ENCODE assay signal across 15 cellular contexts in the genomic region with DNA sequence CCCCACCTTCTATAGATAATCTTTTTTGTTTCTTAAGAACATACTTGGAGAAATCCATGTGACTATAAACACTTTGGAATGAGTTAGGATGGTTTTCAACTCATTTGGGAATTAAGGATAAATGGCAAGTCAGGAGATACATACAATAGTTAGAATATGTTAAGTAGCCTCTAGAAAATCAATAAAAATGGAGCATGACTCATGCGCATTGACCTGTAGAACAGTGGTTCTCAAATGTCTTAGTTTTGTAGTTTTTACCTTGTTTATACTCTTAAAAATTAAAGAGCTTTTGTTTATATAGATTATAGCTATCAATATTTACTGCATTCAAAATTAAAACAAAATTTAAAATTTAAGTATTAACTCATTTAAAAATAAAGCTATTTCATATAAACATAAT. TPM values are rescaled to one million over a fixed set of nuclear protein-coding genes. Genes with fewer than 3 reads are reported as not detected.
DNase-seq lines count a peak whose midpoint lies in the region; FAIRE-seq and TF ChIP-seq lines count a peak whose summit lies in the region.
"Had no signal": no experiment of that assay in that cellular context is flagged by ENCODE, and none has a peak within 500 bp of the region (broad histone marks: within the 10 kb centered on the region; RNA-seq: fewer than 3 reads in every experiment).

No MANE protein-coding gene starts in this region.

- H3K27ac Mint-ChIP-seq in endodermal cell: peak overlapping the region; percentile 26
- no peak overlapping the region for H3K27ac Mint-ChIP-seq in activated naive CD8-positive, alpha-beta T cell treated with anti-CD3 and anti-CD28 coated beads for 36 hours
- H3K27ac Mint-ChIP-seq: B cell; CD4-positive, alpha-beta memory T cell had no signal

- TF ChIP-seq CTCF in endodermal cell (conservative IDR thresholded peaks at IDR 0.05): no peak
- TF ChIP-seq CTCF in osteoblast (IDR thresholded peaks at IDR 0.05; ENCODE audit: extremely low read depth, low read depth, low read length): no peak

- H3K4me1 ChIP-seq in endodermal cell (ENCODE audit: control insufficient read depth, insufficient read depth, low read length) (no peaks in the 10 kb centered on the region), osteoblast (ENCODE audit: insufficient read depth, low read length) (peaks cover 7% of the 10 kb centered on the region)

- H3K36me3 ChIP-seq in endodermal cell (ENCODE audit: control insufficient read depth, insufficient read depth, low read length): peaks cover 64% of the 10 kb centered on the region
- no peaks in the 10 kb centered on the region for H3K36me3 ChIP-seq in osteoblast (ENCODE audit: insufficient read depth, low read length)

- H3K9me3 Mint-ChIP-seq in endodermal cell: peaks cover 42% of the 10 kb centered on the region
- H3K9me3 Mint-ChIP-seq in activated naive CD8-positive, alpha-beta T cell treated with anti-CD3 and anti-CD28 coated beads for 36 hours: peaks cover 10% of the 10 kb centered on the region

- H4K20me1 ChIP-seq in osteoblast (ENCODE audit: insufficient read depth, low read length): no peaks in the 10 kb centered on the region

- H3K27me3 ChIP-seq in endodermal cell (ENCODE audit: control insufficient read depth, insufficient read depth, low read length, poor library complexity, severe bottlenecking) (no peaks in the 10 kb centered on the region), osteoblast (ENCODE audit: insufficient read depth, low read length) (no peaks in the 10 kb centered on the region)

- no peak overlapping the region for H3K4me2 ChIP-seq in osteoblast (ENCODE audit: insufficient read depth, low read length)

- peaks cover 11% of the 10 kb centered on the region for H3K4me1 Mint-ChIP-seq in endodermal cell
- H3K4me1 Mint-ChIP-seq in activated naive CD8-positive, alpha-beta T cell treated with anti-CD3 and anti-CD28 coated beads for 36 hours: peaks cover 8% of the 10 kb centered on the region

- H3K27ac ChIP-seq in endodermal cell (ENCODE audit: low read depth, low read length): no peak overlapping the region
- H3K27ac ChIP-seq in osteoblast (ENCODE audit: low read depth, low read length): peak overlapping the region; percentile 49

- H3K4me3 ChIP-seq in endodermal cell (ENCODE audit: low read length): no peak overlapping the region
- no peak overlapping the region for H3K4me3 ChIP-seq in osteoblast (ENCODE audit: insufficient read depth, low read length)

- H3K36me3 Mint-ChIP-seq in endodermal cell (ENCODE audit: low read depth): peaks cover 80% of the 10 kb centered on the region
- peaks cover 72% of the 10 kb centered on the region for H3K36me3 Mint-ChIP-seq in activated naive CD8-positive, alpha-beta T cell treated with anti-CD3 and anti-CD28 coated beads for 36 hours

- H2AFZ ChIP-seq in osteoblast (ENCODE audit: low read length): no peak overlapping the region

- 100% methylated on average over 1 of the region's 1 CpG; no CpG with 5 or more reads in 1 of the 2 experiments for WGBS in endodermal cell (ENCODE audit: insufficient coverage in 1 of 2, insufficient read length in 1 of 2), 2 experiments

- H3K27me3 Mint-ChIP-seq in endodermal cell (ENCODE audit: insufficient read depth): no peaks in the 10 kb centered on the region
- no peaks in the 10 kb centered on the region for H3K27me3 Mint-ChIP-seq in activated naive CD8-positive, alpha-beta T cell treated with anti-CD3 and anti-CD28 coated beads for 36 hours
- H3K27me3 Mint-ChIP-seq: B cell; CD4-positive, alpha-beta memory T cell had no signal

- DNase-seq in ELR (ENCODE audit: low read depth) (peak; percentile 17), RCC 7860 (ENCODE audit: low spot score) (no peak), endodermal cell (no peak), osteoblast (ENCODE audit: insufficient read length, low spot score, missing footprints) (no peak), HK-2 (ENCODE audit: unreplicated experiment) (no peak)
- no peak for DNase-seq in activated naive CD8-positive, alpha-beta T cell treated with anti-CD3 and anti-CD28 coated beads for 36 hours
- no peak for DNase-seq in activated T-cell treated with anti-CD3 and anti-CD28 coated beads, Interleukin-2, amount 50 U/mL, for 1 hour
- DNase-seq: CD4-positive, alpha-beta memory T cell; H7; NCI-H1930; NCI-H2171; NCI-H510A treated with DMSO at 0.1 percent for 48 hours; SIG-M5 had no signal

- no peak overlapping the region for H3K9ac ChIP-seq in endodermal cell (ENCODE audit: extremely low read depth, low read length, poor library complexity, severe bottlenecking)

- H3K4me3 Mint-ChIP-seq in endodermal cell: no peak overlapping the region
- no peak overlapping the region for H3K4me3 Mint-ChIP-seq in activated naive CD8-positive, alpha-beta T cell treated with anti-CD3 and anti-CD28 coated beads for 36 hours
- H3K4me3 Mint-ChIP-seq: B cell; CD4-positive, alpha-beta memory T cell had no signal

- H3K9me3 ChIP-seq in endodermal cell (ENCODE audit: control insufficient read depth, low read length) (peaks cover 59% of the 10 kb centered on the region), osteoblast (ENCODE audit: low read depth, low read length) (no peaks in the 10 kb centered on the region)

- peak; percentile 36 for FAIRE-seq in RCC 7860 (lab: Jason Lieb, UNC)
- FAIRE-seq: D721Med had no signal

- H3K79me2 ChIP-seq in osteoblast (ENCODE audit: insufficient read depth, low read length): peaks cover 11% of the 10 kb centered on the region

RNA-seq across cellular contexts. Expression of gene NUP35, which starts 24.7 kb away (rescaled TPM):
- 10 to 100 TPM; 27.8 to 30.7 TPM for total RNA-seq in endodermal cell
- 25.2 TPM for polyA plus RNA-seq in endodermal cell (2013, experiment 1 of 2)
- 21.4 TPM for polyA plus RNA-seq in endodermal cell (2013, experiment 2 of 2)
- total RNA-seq in osteoblast: 7.4 and 8.3 TPM in 2 replicates
- total RNA-seq in activated naive CD8-positive, alpha-beta T cell treated with anti-CD3 and anti-CD28 coated beads for 36 hours: 10 to 100 TPM; 37.4 to 38.7 TPM
